Comparison of ENCODE assay signal across 8 cellular contexts in the genomic region with DNA sequence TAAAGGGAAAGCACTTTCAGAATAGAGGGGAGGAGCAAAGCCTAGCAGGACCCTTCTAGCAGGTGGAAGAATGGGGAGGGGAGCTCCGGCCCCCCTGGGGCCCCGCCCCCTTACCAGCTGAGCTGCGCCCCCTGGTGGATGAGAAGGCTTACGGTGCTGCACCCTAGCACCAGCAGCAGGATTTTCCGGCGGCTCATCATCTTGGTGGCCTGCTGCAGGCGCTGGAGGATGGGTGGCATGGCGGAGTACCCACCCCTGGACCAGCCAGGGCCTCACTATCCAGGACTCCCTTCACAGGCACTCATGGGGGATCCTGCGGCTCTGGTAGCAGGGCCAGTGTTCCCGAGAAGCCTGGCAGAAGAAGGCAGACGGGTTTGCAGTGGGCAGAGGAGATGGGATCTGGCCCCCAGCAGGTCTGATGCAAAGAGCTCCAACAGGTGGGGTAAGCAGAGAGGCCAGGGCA. TPM values are rescaled to one million over a fixed set of nuclear protein-coding genes. Genes with fewer than 3 reads are reported as not detected.
DNase-seq lines count a peak whose midpoint lies in the region; ATAC-seq lines count a peak whose summit lies in the region.

No MANE protein-coding gene starts in this region.

- CTCF ChIA-PET in activated CD4-positive, alpha-beta T cell treated with anti-CD3 and anti-CD28 coated beads for 36 hours (lab: Charles Lee) = interaction anchor here (0.5 to 4.9 kb wide), 45 partner anchors 8 to 485 kb away, joined by 3 to 29 read pairs (median 4); a partner anchor contains a TSS

- H3K36me3 Mint-ChIP-seq in activated CD4-positive, alpha-beta T cell treated with anti-CD3 and anti-CD28 coated beads for 36 hours (ENCODE audit: low read depth) = no peaks in the 10 kb centered on the region
- peaks cover 3% of the 10 kb centered on the region for H3K36me3 Mint-ChIP-seq in central memory CD8-positive, alpha-beta T cell (ENCODE audit: insufficient read depth)

- peak; percentile 66 for ATAC-seq in HG02642 (IDR thresholded peaks at IDR 0.05; ENCODE audit: poor library complexity, unreplicated experiment)
- peak; percentile 93 for ATAC-seq in activated CD4-positive, alpha-beta T cell treated with anti-CD3 and anti-CD28 coated beads for 36 hours
- peak; percentile 89 for ATAC-seq in central memory CD8-positive, alpha-beta T cell (replicated peaks; ENCODE audit: extremely low read depth, poor library complexity, severe bottlenecking)
- ATAC-seq in left colon = peak; percentile 89
- ATAC-seq in HG02610 (IDR thresholded peaks at IDR 0.05; ENCODE audit: unreplicated experiment) = no peak

- intact Hi-C loops in activated CD4-positive, alpha-beta T cell treated with anti-CD3 and anti-CD28 coated beads for 36 hours (cut with DNase I, micrococcal nuclease) = loop anchor here in 1 of 2 experiments (2.0 kb wide), 1 partner anchor 42 kb away; a partner anchor contains a TSS
- intact Hi-C loops in left colon (cut with DNase I, micrococcal nuclease) = no loop called here

- POLR2A ChIA-PET in activated CD4-positive, alpha-beta T cell treated with anti-CD3 and anti-CD28 coated beads for 36 hours (lab: Charles Lee) = interaction anchor here (0.9 to 1.2 kb wide), 2 partner anchors 8 to 43 kb away, joined by 3 to 5 read pairs; a partner anchor contains a TSS

- H3K4me1 Mint-ChIP-seq in activated CD4-positive, alpha-beta T cell treated with anti-CD3 and anti-CD28 coated beads for 36 hours = peaks cover 22% of the 10 kb centered on the region
- H3K4me1 Mint-ChIP-seq in central memory CD8-positive, alpha-beta T cell = peaks cover 16% of the 10 kb centered on the region

- H3K4me3 Mint-ChIP-seq in activated CD4-positive, alpha-beta T cell treated with anti-CD3 and anti-CD28 coated beads for 36 hours = peak overlapping the region; percentile 21
- peak overlapping the region; percentile 40 for H3K4me3 Mint-ChIP-seq in central memory CD8-positive, alpha-beta T cell

- no peak overlapping the region for H3K27ac Mint-ChIP-seq in activated CD4-positive, alpha-beta T cell treated with anti-CD3 and anti-CD28 coated beads for 36 hours
- H3K27ac Mint-ChIP-seq in central memory CD8-positive, alpha-beta T cell (ENCODE audit: low read depth) = no peak overlapping the region

- DNase-seq in DMS153 (lab: John Stamatoyannopoulos, UW) (peak; percentile 41), NCI-H510A treated with DMSO at 0.1 percent for 48 hours (lab: John Stamatoyannopoulos, UW) (peak; percentile 74), left colon (peak; percentile 68 to 82)
- peak; percentile 91 for DNase-seq in activated CD4-positive, alpha-beta T cell treated with anti-CD3 and anti-CD28 coated beads for 36 hours
- DNase-seq in central memory CD8-positive, alpha-beta T cell (ENCODE audit: low spot score in 2 of 2) = peak; percentile 74 to 78
- DNase-seq in stimulated activated CD4-positive, alpha-beta T cell treated with anti-CD3 and anti-CD28 coated beads, Interleukin-2, amount 100 ng/mL, for 4 hours (ENCODE audit: low read depth) = peak; percentile 77

- H3K27me3 Mint-ChIP-seq in activated CD4-positive, alpha-beta T cell treated with anti-CD3 and anti-CD28 coated beads for 36 hours = peaks cover 4% of the 10 kb centered on the region
- H3K27me3 Mint-ChIP-seq in central memory CD8-positive, alpha-beta T cell = no peaks in the 10 kb centered on the region

- no peaks in the 10 kb centered on the region for H3K9me3 Mint-ChIP-seq in activated CD4-positive, alpha-beta T cell treated with anti-CD3 and anti-CD28 coated beads for 36 hours (ENCODE audit: low read depth)
- H3K9me3 Mint-ChIP-seq in central memory CD8-positive, alpha-beta T cell = no peaks in the 10 kb centered on the region

RNA-seq across cellular contexts. Expression of a gene that starts 3.8 kb away (rescaled TPM):
- under 1 TPM; 0.51 to 0.69 TPM for total RNA-seq in activated CD4-positive, alpha-beta T cell treated with anti-CD3 and anti-CD28 coated beads for 36 hours
- not detected for total RNA-seq in left colon

RNA-seq across cellular contexts. Expression of a gene that starts 7.0 kb away (rescaled TPM):
- 100 to 1,000 TPM; 265 to 270 TPM for total RNA-seq in activated CD4-positive, alpha-beta T cell treated with anti-CD3 and anti-CD28 coated beads for 36 hours
- total RNA-seq in left colon = 100 to 1,000 TPM; 123 to 131 TPM

RNA-seq across cellular contexts. Expression of a gene that starts 18.9 kb away (rescaled TPM):
- not detected for total RNA-seq in activated CD4-positive, alpha-beta T cell treated with anti-CD3 and anti-CD28 coated beads for 36 hours
- under 1 TPM in 1 of 2 donors, not detected in 1; 0.39 TPM for total RNA-seq in left colon

RNA-seq across cellular contexts. Expression of a gene that starts 24.9 kb away (rescaled TPM):
- total RNA-seq in activated CD4-positive, alpha-beta T cell treated with anti-CD3 and anti-CD28 coated beads for 36 hours = 10 to 100 TPM; 76.6 to 90.7 TPM
- total RNA-seq in left colon = 10 to 100 TPM; 17.1 to 19.2 TPM

RNA-seq across cellular contexts. Expression of a gene that starts 33.4 kb away (rescaled TPM):
- total RNA-seq in activated CD4-positive, alpha-beta T cell treated with anti-CD3 and anti-CD28 coated beads for 36 hours = not detected
- not detected for total RNA-seq in left colon

Comparison
In these comparisons a context has a peak if more than half of its experiments do, and no peak if none do; other contexts are left out.
1. DNase-seq: peak in every context shown above with its lines; median percentile 91 in activated CD4-positive, alpha-beta T cell treated with anti-CD3 and anti-CD28 coated beads for 36 hours; 77 in stimulated activated CD4-positive, alpha-beta T cell treated with anti-CD3 and anti-CD28 coated beads, Interleukin-2, amount 100 ng/mL, for 4 hours; 76 in central memory CD8-positive, alpha-beta T cell; 75 in left colon; 74 in NCI-H510A treated with DMSO at 0.1 percent for 48 hours; 41 in DMS153.